In genomic region chr12:16984484-16984883, GRCh38 we compare ENCODE assay signal across 19 cellular contexts.
A peak's percentile ranks its signal among the peaks of the same experiment; 100 is the strongest.
DNase-seq lines count a peak whose midpoint lies in the region; ATAC-seq, FAIRE-seq and TF ChIP-seq lines count a peak whose summit lies in the region.
"Had no signal": no experiment of that assay in that cellular context is flagged by ENCODE, and none has a peak within 500 bp of the region (broad histone marks: within the 10 kb centered on the region; RNA-seq: fewer than 3 reads in every experiment).

No MANE protein-coding gene starts in this region.

- no peaks in the 10 kb centered on the region for H3K79me1 ChIP-seq in H1 (ENCODE audit: low read depth, low read length)

- H3K4ac ChIP-seq in H1 (replicated peaks; ENCODE audit: insufficient read length, low read depth, low read length) = no peak overlapping the region

- CTCF ChIA-PET in H1 (lab: Charles Lee; ENCODE audit: partially characterized antibody) = no interaction called here

- no peak overlapping the region for H3K18ac ChIP-seq in H1 (ENCODE audit: extremely low read depth, low read length)

- H4K91ac ChIP-seq in H1 (replicated peaks; ENCODE audit: insufficient read length, low read length) = no peak overlapping the region

- H3K27ac ChIP-seq in H1 (ENCODE audit: low read depth, low read length) = no peak overlapping the region
- H3K27ac ChIP-seq in heart right ventricle = no peak overlapping the region
- H3K27ac ChIP-seq: 22Rv1, BLaER1, HL-60 had no signal

- no peak overlapping the region for H2BK120ac ChIP-seq in H1 (replicated peaks; ENCODE audit: low read depth, low read length)

- H3K56ac ChIP-seq in H1 (replicated peaks; ENCODE audit: insufficient read length, low read depth, low read length) = no peak overlapping the region

- H2BK5ac ChIP-seq in H1 (ENCODE audit: low read depth, low read length) = no peak overlapping the region

- H4K5ac ChIP-seq in H1 (ENCODE audit: insufficient read length, low read depth, low read length) = no peak overlapping the region

- H3K4me1 ChIP-seq in H1 (replicated peaks in 1 of 4; ENCODE audit: control insufficient read depth in 3 of 4, insufficient read depth in 4 of 4, low read length in 3 of 4) = no peaks in the 10 kb centered on the region
- no peaks in the 10 kb centered on the region for H3K4me1 ChIP-seq in heart right ventricle
- H3K4me1 ChIP-seq: BLaER1 had no signal

- H3K4me2 ChIP-seq in H1 (ENCODE audit: insufficient read depth in 1 of 2, low read depth in 2 of 2, low read length in 2 of 2) = no peak overlapping the region
- H3K4me2 ChIP-seq: BLaER1 had no signal

- TF ChIP-seq CTCF in NB4 (IDR thresholded peaks at IDR 0.05; ENCODE audit: low read depth, low read length) (no peak), H1 (IDR thresholded peaks at IDR 0.05; ENCODE audit: control extremely low read depth in 1 of 3, insufficient read depth in 1 of 3, low read depth in 1 of 3, low read length in 3 of 3) (no peak), heart right ventricle (IDR thresholded peaks at IDR 0.05) (no peak)

- H2BK20ac ChIP-seq in H1 (ENCODE audit: low read length) = no peak overlapping the region

- H3K9ac ChIP-seq in H1 (replicated peaks in 1 of 4; ENCODE audit: extremely low read depth in 1 of 4, low read depth in 3 of 4, low read length in 3 of 4) = no peak overlapping the region
- H3K9ac ChIP-seq: BLaER1 had no signal

- no peaks in the 10 kb centered on the region for H4K20me1 ChIP-seq in H1 (replicated peaks in 1 of 2; ENCODE audit: control insufficient read depth in 1 of 2, insufficient read depth in 2 of 2, low read length in 2 of 2)
- H4K20me1 ChIP-seq: BLaER1 had no signal

- no peak for FAIRE-seq in H1 (lab: Jason Lieb, UNC)
- FAIRE-seq: GM18507, H54 had no signal

- no peaks in the 10 kb centered on the region for H3K23me2 ChIP-seq in H1 (ENCODE audit: low read depth, low read length)

- 0 out of 2 replicates have a peak overlapping the region, but pooled peaks have one; percentile 49 for H2AFZ ChIP-seq in H1 (ENCODE audit: low read length)

- ATAC-seq in HG03159 (IDR thresholded peaks at IDR 0.05; ENCODE audit: unreplicated experiment) (peak; percentile 78), heart right ventricle (no peak), GM21723 (IDR thresholded peaks at IDR 0.05; ENCODE audit: unreplicated experiment) (no peak)
- ATAC-seq: PC-3, SK-N-SH treated with all-trans-retinoic acid at 6 μM for 48 hours had no signal

- no peak overlapping the region for H3K14ac ChIP-seq in H1 (ENCODE audit: insufficient read length)

- intact Hi-C loops in heart right ventricle (cut with DNase I) = no loop called here

- no peak for TF ChIP-seq EP300 in H1 (IDR thresholded peaks at IDR 0.05; ENCODE audit: borderline replicate concordance in 1 of 2, low read depth in 2 of 2, low read length in 2 of 2)

- TF ChIP-seq POLR2A in NB4 (IDR thresholded peaks at IDR 0.05; ENCODE audit: extremely low read depth, insufficient read length) (no peak), H1 (IDR thresholded peaks at IDR 0.05; ENCODE audit: control extremely low read depth in 1 of 2, low read depth in 2 of 2, low read length in 2 of 2) (no peak)

- H3K79me2 ChIP-seq in H1 (ENCODE audit: control insufficient read depth in 1 of 2, insufficient read depth in 2 of 2, low read length in 2 of 2) = no peaks in the 10 kb centered on the region

- 98% methylated on average over 3 of the region's 3 CpGs; no CpG with 5 or more reads in 1 of the 2 experiments for WGBS in H1 (ENCODE audit: extremely low coverage in 1 of 2, insufficient coverage in 1 of 2, insufficient read length in 1 of 2, insufficient replicate concordance in 2 of 2, low coverage in 1 of 2, low lambda C conversion rate in 2 of 2, missing lambda C conversion rate in 1 of 2), 2 experiments
- 69 to 74% methylated on average over 3 of the region's 3 CpGs for WGBS in heart right ventricle, 2 donors

- H2AK5ac ChIP-seq in H1 (ENCODE audit: low read depth, low read length) = no peak overlapping the region

- POLR2A ChIA-PET in H1 (lab: Charles Lee; ENCODE audit: partially characterized antibody) = no interaction called here

- no peaks in the 10 kb centered on the region for H3K36me3 ChIP-seq in H1 (ENCODE audit: control insufficient read depth in 2 of 4, insufficient read depth in 4 of 4, low read length in 3 of 4)
- H3K36me3 ChIP-seq in heart right ventricle = no peaks in the 10 kb centered on the region
- H3K36me3 ChIP-seq: BLaER1 had no signal

- no peak overlapping the region for H2BK15ac ChIP-seq in H1 (ENCODE audit: low read length)

- H2BK12ac ChIP-seq in H1 (ENCODE audit: low read depth, low read length) = no peak overlapping the region

- no peak overlapping the region for H3K4me3 ChIP-seq in NB4 (ENCODE audit: low read depth, low read length)
- no peak overlapping the region for H3K4me3 ChIP-seq in H1 (ENCODE audit: extremely low read depth in 1 of 4, insufficient read depth in 2 of 4, low read depth in 3 of 4, low read length in 4 of 4)
- H3K4me3 ChIP-seq in heart right ventricle = no peak overlapping the region
- H3K4me3 ChIP-seq: BLaER1 had no signal

- H4K8ac ChIP-seq in H1 (ENCODE audit: extremely low read depth, insufficient read depth, low read length) = no peak overlapping the region

- DNase-seq in DMS53 (lab: John Stamatoyannopoulos, UW) (peak; percentile 27), DMS53 treated with DMSO at 0.1 percent for 48 hours (lab: John Stamatoyannopoulos, UW; ENCODE audit: unreplicated experiment) (no peak), NB4 (ENCODE audit: low read depth) (peak; percentile 5), H1 (ENCODE audit: low read depth in 1 of 2, low spot score in 2 of 2) (no peak), heart right ventricle (no peak)
- DNase-seq in NK-92 treated with Interleukin-12 subunit alpha and Interleukin-12 subunit beta, amount 100 ng/mL, for 24 hours (lab: John Stamatoyannopoulos, UW) = no peak
- DNase-seq: CD8-positive, alpha-beta memory T cell; NCI-H1417; NCI-H1930; NCI-H510A; PC-3 had no signal

- H3K27me3 ChIP-seq in H1 (replicated peaks in 1 of 4; ENCODE audit: control insufficient read depth in 3 of 4, extremely low read depth in 1 of 4, insufficient read depth in 3 of 4, low read length in 3 of 4) (no peaks in the 10 kb centered on the region), heart right ventricle (no peaks in the 10 kb centered on the region)
- H3K27me3 ChIP-seq: BLaER1 had no signal

- TF ChIP-seq RAD21 in H1 (IDR thresholded peaks at IDR 0.05 in 1 of 2, conservative IDR thresholded peaks at IDR 0.05 in 1 of 2; ENCODE audit: low read depth in 2 of 2, low read length in 2 of 2) = no peak

- no peak overlapping the region for H3K23ac ChIP-seq in H1 (ENCODE audit: insufficient read length)

- H3K9me3 ChIP-seq in H1 (ENCODE audit: insufficient read depth in 2 of 2, low read depth in 1 of 2, low read length in 1 of 2) (no peaks in the 10 kb centered on the region), heart right ventricle (peaks cover 0 to 43% (median 3%) of the 10 kb centered on the region in 11 donors)
- H3K9me3 ChIP-seq: BLaER1 had no signal

TF ChIP-seq in H1, 55 proteins besides CTCF, POLR2A, EP300 and RAD21 (continues in another document):
- TF ChIP-seq HDAC6 (IDR thresholded peaks at IDR 0.05; ENCODE audit: low read depth, low read length) = no peak
- TF ChIP-seq TBP (IDR thresholded peaks at IDR 0.05; ENCODE audit: low read depth, low read length) = no peak
- no peak for TF ChIP-seq USF2 (IDR thresholded peaks at IDR 0.05; ENCODE audit: low read length)
- TF ChIP-seq TAF1 (IDR thresholded peaks at IDR 0.05; ENCODE audit: low read depth, low read length) = no peak
- TF ChIP-seq JUND (IDR thresholded peaks at IDR 0.05; ENCODE audit: low read length) = no peak
- TF ChIP-seq KDM5A (IDR thresholded peaks at IDR 0.05; ENCODE audit: low read length) = no peak

Comparison
In these comparisons a context has a peak if more than half of its experiments do, and no peak if none do; other contexts are left out.
1. DNase-seq: peak in DMS53 (single experiment) and NB4 (single experiment); none in DMS53 treated with DMSO at 0.1 percent for 48 hours (single experiment), H1 (0 of 2), NK-92 treated with Interleukin-12 subunit alpha and Interleukin-12 subunit beta, amount 100 ng/mL, for 24 hours (single experiment) and heart right ventricle (0 of 2).